Comparison of ENCODE assay signal across 1 cellular context in the genomic region with DNA sequence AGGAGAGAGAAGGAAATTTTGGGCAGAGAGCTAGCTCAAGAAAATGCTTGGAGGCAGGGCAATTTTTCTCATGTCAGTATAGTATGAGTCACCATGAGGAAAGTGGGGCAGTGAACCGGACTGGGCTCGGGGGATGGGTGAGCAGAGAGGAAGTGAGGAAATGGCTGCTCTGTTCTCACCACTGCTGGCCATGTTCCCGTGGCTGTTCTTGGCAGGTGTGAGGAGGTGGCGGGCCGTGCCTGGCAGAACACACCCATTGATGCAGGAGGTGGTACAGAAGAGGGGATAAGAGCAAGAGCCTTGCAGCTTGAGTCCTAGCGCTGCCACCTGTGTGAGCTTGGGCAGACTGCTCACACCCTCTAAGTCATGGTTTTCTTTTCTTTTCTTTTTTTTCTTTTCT.
TF ChIP-seq lines count a peak whose summit lies in the region.

No MANE protein-coding gene starts in this region.

TF ChIP-seq in K562, 482 proteins besides CTCF, POLR2A, EP300 and RAD21 (continued from another document):
- TF ChIP-seq, protein P1, sequence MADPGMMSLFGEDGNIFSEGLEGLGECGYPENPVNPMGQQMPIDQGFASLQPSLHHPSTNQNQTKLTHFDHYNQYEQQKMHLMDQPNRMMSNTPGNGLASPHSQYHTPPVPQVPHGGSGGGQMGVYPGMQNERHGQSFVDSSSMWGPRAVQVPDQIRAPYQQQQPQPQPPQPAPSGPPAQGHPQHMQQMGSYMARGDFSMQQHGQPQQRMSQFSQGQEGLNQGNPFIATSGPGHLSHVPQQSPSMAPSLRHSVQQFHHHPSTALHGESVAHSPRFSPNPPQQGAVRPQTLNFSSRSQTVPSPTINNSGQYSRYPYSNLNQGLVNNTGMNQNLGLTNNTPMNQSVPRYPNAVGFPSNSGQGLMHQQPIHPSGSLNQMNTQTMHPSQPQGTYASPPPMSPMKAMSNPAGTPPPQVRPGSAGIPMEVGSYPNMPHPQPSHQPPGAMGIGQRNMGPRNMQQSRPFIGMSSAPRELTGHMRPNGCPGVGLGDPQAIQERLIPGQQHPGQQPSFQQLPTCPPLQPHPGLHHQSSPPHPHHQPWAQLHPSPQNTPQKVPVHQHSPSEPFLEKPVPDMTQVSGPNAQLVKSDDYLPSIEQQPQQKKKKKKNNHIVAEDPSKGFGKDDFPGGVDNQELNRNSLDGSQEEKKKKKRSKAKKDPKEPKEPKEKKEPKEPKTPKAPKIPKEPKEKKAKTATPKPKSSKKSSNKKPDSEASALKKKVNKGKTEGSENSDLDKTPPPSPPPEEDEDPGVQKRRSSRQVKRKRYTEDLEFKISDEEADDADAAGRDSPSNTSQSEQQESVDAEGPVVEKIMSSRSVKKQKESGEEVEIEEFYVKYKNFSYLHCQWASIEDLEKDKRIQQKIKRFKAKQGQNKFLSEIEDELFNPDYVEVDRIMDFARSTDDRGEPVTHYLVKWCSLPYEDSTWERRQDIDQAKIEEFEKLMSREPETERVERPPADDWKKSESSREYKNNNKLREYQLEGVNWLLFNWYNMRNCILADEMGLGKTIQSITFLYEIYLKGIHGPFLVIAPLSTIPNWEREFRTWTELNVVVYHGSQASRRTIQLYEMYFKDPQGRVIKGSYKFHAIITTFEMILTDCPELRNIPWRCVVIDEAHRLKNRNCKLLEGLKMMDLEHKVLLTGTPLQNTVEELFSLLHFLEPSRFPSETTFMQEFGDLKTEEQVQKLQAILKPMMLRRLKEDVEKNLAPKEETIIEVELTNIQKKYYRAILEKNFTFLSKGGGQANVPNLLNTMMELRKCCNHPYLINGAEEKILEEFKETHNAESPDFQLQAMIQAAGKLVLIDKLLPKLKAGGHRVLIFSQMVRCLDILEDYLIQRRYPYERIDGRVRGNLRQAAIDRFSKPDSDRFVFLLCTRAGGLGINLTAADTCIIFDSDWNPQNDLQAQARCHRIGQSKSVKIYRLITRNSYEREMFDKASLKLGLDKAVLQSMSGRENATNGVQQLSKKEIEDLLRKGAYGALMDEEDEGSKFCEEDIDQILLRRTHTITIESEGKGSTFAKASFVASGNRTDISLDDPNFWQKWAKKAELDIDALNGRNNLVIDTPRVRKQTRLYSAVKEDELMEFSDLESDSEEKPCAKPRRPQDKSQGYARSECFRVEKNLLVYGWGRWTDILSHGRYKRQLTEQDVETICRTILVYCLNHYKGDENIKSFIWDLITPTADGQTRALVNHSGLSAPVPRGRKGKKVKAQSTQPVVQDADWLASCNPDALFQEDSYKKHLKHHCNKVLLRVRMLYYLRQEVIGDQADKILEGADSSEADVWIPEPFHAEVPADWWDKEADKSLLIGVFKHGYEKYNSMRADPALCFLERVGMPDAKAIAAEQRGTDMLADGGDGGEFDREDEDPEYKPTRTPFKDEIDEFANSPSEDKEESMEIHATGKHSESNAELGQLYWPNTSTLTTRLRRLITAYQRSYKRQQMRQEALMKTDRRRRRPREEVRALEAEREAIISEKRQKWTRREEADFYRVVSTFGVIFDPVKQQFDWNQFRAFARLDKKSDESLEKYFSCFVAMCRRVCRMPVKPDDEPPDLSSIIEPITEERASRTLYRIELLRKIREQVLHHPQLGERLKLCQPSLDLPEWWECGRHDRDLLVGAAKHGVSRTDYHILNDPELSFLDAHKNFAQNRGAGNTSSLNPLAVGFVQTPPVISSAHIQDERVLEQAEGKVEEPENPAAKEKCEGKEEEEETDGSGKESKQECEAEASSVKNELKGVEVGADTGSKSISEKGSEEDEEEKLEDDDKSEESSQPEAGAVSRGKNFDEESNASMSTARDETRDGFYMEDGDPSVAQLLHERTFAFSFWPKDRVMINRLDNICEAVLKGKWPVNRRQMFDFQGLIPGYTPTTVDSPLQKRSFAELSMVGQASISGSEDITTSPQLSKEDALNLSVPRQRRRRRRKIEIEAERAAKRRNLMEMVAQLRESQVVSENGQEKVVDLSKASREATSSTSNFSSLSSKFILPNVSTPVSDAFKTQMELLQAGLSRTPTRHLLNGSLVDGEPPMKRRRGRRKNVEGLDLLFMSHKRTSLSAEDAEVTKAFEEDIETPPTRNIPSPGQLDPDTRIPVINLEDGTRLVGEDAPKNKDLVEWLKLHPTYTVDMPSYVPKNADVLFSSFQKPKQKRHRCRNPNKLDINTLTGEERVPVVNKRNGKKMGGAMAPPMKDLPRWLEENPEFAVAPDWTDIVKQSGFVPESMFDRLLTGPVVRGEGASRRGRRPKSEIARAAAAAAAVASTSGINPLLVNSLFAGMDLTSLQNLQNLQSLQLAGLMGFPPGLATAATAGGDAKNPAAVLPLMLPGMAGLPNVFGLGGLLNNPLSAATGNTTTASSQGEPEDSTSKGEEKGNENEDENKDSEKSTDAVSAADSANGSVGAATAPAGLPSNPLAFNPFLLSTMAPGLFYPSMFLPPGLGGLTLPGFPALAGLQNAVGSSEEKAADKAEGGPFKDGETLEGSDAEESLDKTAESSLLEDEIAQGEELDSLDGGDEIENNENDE (IDR thresholded peaks at IDR 0.05; ENCODE audit: low read depth, low read length): no peak
- TF ChIP-seq, protein P2, sequence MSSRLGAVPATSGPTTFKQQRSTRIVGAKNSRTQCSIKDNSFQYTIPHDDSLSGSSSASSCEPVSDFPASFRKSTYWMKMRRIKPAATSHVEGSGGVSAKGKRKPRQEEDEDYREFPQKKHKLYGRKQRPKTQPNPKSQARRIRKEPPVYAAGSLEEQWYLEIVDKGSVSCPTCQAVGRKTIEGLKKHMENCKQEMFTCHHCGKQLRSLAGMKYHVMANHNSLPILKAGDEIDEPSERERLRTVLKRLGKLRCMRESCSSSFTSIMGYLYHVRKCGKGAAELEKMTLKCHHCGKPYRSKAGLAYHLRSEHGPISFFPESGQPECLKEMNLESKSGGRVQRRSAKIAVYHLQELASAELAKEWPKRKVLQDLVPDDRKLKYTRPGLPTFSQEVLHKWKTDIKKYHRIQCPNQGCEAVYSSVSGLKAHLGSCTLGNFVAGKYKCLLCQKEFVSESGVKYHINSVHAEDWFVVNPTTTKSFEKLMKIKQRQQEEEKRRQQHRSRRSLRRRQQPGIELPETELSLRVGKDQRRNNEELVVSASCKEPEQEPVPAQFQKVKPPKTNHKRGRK (tag; IDR thresholded peaks at IDR 0.05): no peak
- TF ChIP-seq ZNF444 (CRISPR knock-in tag; IDR thresholded peaks at IDR 0.05): no peak
- TF ChIP-seq ZNF197 (CRISPR knock-in tag; IDR thresholded peaks at IDR 0.05; ENCODE audit: low read depth): no peak
- no peak for TF ChIP-seq PML (IDR thresholded peaks at IDR 0.05; ENCODE audit: low read length)
- TF ChIP-seq NFXL1 (CRISPR knock-in tag; IDR thresholded peaks at IDR 0.05): no peak
- no peak for TF ChIP-seq ZNF785 (CRISPR knock-in tag; IDR thresholded peaks at IDR 0.05)
- no peak for TF ChIP-seq ZNF253 (CRISPR knock-in tag; conservative IDR thresholded peaks at IDR 0.05)
- no peak for TF ChIP-seq CEBPB (tag; IDR thresholded peaks at IDR 0.05)
- TF ChIP-seq HNRNPL (IDR thresholded peaks at IDR 0.05; ENCODE audit: low read depth, low read length): no peak
- no peak for TF ChIP-seq HSF4 (CRISPR knock-in tag; IDR thresholded peaks at IDR 0.05; ENCODE audit: borderline replicate concordance)
- TF ChIP-seq NCOA6 (IDR thresholded peaks at IDR 0.05): no peak
TF ChIP-seq in K562: peak in this region for 67.
